1 cellular context compared by ENCODE assay signal in the genomic region with DNA sequence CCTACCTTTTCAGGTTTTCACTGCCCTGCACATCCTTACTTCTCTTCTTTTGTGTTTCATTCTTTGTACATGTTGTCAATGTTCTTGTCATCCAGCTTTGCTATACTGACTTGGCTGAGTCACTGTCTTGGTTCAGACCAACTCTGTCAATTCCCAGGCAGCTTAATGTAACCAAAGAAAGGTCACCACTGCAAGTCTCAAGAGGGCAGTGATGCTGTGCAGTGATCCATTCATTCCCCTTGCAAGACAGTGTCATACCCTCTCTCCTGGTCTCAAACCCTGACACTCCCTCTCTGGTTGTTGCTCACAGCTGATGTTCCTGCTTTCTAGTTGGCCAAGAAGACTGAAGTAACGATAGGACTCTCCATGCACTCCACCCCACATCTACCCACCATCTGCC.
TF ChIP-seq lines count a peak whose summit lies in the region.

No MANE protein-coding gene starts in this region.

TF ChIP-seq in H1, 55 proteins besides CTCF, POLR2A, EP300 and RAD21:
- TF ChIP-seq, protein P1, sequence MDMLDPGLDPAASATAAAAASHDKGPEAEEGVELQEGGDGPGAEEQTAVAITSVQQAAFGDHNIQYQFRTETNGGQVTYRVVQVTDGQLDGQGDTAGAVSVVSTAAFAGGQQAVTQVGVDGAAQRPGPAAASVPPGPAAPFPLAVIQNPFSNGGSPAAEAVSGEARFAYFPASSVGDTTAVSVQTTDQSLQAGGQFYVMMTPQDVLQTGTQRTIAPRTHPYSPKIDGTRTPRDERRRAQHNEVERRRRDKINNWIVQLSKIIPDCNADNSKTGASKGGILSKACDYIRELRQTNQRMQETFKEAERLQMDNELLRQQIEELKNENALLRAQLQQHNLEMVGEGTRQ (IDR thresholded peaks at IDR 0.05; ENCODE audit: low read length), result no peak
- TF ChIP-seq MAFK (IDR thresholded peaks at IDR 0.05; ENCODE audit: low read depth, low read length) (no peak), TEAD4 (IDR thresholded peaks at IDR 0.05; ENCODE audit: low read depth, low read length) (no peak), RNF2 (IDR thresholded peaks at IDR 0.05; ENCODE audit: borderline replicate concordance, low read depth, low read length, missing control alignments, poor library complexity, severe bottlenecking) (no peak), PHF8 (conservative IDR thresholded peaks at IDR 0.05; ENCODE audit: low read depth, low read length) (no peak), EZH2 (IDR thresholded peaks at IDR 0.05; ENCODE audit: low read depth, low read length, severe bottlenecking) (no peak), TCF12 (IDR thresholded peaks at IDR 0.05; ENCODE audit: low read depth, low read length) (no peak), BCL11A (IDR thresholded peaks at IDR 0.05; ENCODE audit: low read depth in 2 of 2, low read length in 2 of 2) (no peak), KDM4A (IDR thresholded peaks at IDR 0.05; ENCODE audit: low read depth, low read length, severe bottlenecking) (no peak), BACH1 (IDR thresholded peaks at IDR 0.05; ENCODE audit: low read length) (no peak), CHD2 (IDR thresholded peaks at IDR 0.05; ENCODE audit: low read length) (no peak), EGR1 (IDR thresholded peaks at IDR 0.05; ENCODE audit: borderline replicate concordance, low read depth, low read length) (no peak), NANOG (IDR thresholded peaks at IDR 0.05; ENCODE audit: insufficient read depth, low read depth, low read length, poor library complexity, severe bottlenecking) (no peak), SIRT6 (IDR thresholded peaks at IDR 0.05; ENCODE audit: low read length) (no peak), HDAC6 (IDR thresholded peaks at IDR 0.05; ENCODE audit: low read depth, low read length) (no peak), KDM1A (IDR thresholded peaks at IDR 0.05; ENCODE audit: borderline replicate concordance, low read length) (no peak), SIX5 (IDR thresholded peaks at IDR 0.05; ENCODE audit: low read depth, low read length) (no peak), RBBP5 (IDR thresholded peaks at IDR 0.05; ENCODE audit: borderline replicate concordance, low read depth, low read length) (no peak), CREB1 (IDR thresholded peaks at IDR 0.05) (no peak)
- TF ChIP-seq, protein P2, sequence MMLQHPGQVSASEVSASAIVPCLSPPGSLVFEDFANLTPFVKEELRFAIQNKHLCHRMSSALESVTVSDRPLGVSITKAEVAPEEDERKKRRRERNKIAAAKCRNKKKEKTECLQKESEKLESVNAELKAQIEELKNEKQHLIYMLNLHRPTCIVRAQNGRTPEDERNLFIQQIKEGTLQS (IDR thresholded peaks at IDR 0.05; ENCODE audit: insufficient read depth, low read depth, low read length), result no peak
